ENCODE assay signal across 12 cellular contexts in genomic region chr14:61602733-61603077, GRCh38.
A peak's percentile ranks its signal among the peaks of the same experiment; 100 is the strongest.
DNase-seq lines count a peak whose midpoint lies in the region; ATAC-seq and TF ChIP-seq lines count a peak whose summit lies in the region.
"Had no signal": no experiment of that assay in that cellular context is flagged by ENCODE, and none has a peak within 500 bp of the region (broad histone marks: within the 10 kb centered on the region; RNA-seq: fewer than 3 reads in every experiment).

No MANE protein-coding gene starts in this region.

- peak overlapping the region; percentile 19 for H3K4me3 Mint-ChIP-seq in neural crest cell
- H3K4me3 Mint-ChIP-seq in CD4-positive, alpha-beta memory T cell = no peak overlapping the region
- H3K4me3 Mint-ChIP-seq in activated naive CD8-positive, alpha-beta T cell treated with anti-CD3 and anti-CD28 coated beads for 36 hours = no peak overlapping the region

- TF ChIP-seq CTCF in NB4 (IDR thresholded peaks at IDR 0.05; ENCODE audit: low read depth, low read length) (no peak), neural crest cell (conservative IDR thresholded peaks at IDR 0.05) (no peak)

- ATAC-seq in HG03354 (IDR thresholded peaks at IDR 0.05; ENCODE audit: poor library complexity, severe bottlenecking, unreplicated experiment) = no peak

- H3K36me3 Mint-ChIP-seq in neural crest cell (ENCODE audit: low read depth) = no peaks in the 10 kb centered on the region
- H3K36me3 Mint-ChIP-seq in CD4-positive, alpha-beta memory T cell = peaks cover 0 to 4% of the 10 kb centered on the region in 2 donors
- no peaks in the 10 kb centered on the region for H3K36me3 Mint-ChIP-seq in activated naive CD8-positive, alpha-beta T cell treated with anti-CD3 and anti-CD28 coated beads for 36 hours

- peak overlapping the region; percentile 46 for H3K27ac Mint-ChIP-seq in neural crest cell (ENCODE audit: unreplicated experiment)
- H3K27ac Mint-ChIP-seq in CD4-positive, alpha-beta memory T cell = no peak overlapping the region
- no peak overlapping the region for H3K27ac Mint-ChIP-seq in activated naive CD8-positive, alpha-beta T cell treated with anti-CD3 and anti-CD28 coated beads for 36 hours

- peak overlapping the region; percentile 47 for H3K4me3 ChIP-seq in NB4 (ENCODE audit: low read depth, low read length)
- H3K4me3 ChIP-seq in adipocyte (ENCODE audit: low read length) = no peak overlapping the region
- H3K4me3 ChIP-seq in CD4-positive, alpha-beta memory T cell (ENCODE audit: low read length in 2 of 2) = no peak overlapping the region
- H3K4me3 ChIP-seq: BLaER1 treated with 17β-estradiol and CSF1 and Interleukin-3, amounts not matched to agents 10 nM and 100 nM; MG63 had no signal

- peaks cover 19% of the 10 kb centered on the region for H3K27me3 Mint-ChIP-seq in neural crest cell (ENCODE audit: low read depth)
- no peaks in the 10 kb centered on the region for H3K27me3 Mint-ChIP-seq in CD4-positive, alpha-beta memory T cell
- H3K27me3 Mint-ChIP-seq in activated naive CD8-positive, alpha-beta T cell treated with anti-CD3 and anti-CD28 coated beads for 36 hours = no peaks in the 10 kb centered on the region

- H3K9ac ChIP-seq in adipocyte (ENCODE audit: low read length) = peak overlapping the region; percentile 27
- H3K9ac ChIP-seq: BLaER1 treated with 17β-estradiol and CSF1 and Interleukin-3, amounts not matched to agents 10 nM and 100 nM had no signal

- no peak overlapping the region for H3K27ac ChIP-seq in CD4-positive, alpha-beta memory T cell (ENCODE audit: low read depth, low read length)

- DNase-seq in COLO829 (ENCODE audit: low spot score) (peak; percentile 78), NB4 (ENCODE audit: low read depth) (peak; percentile 42), adipocyte (ENCODE audit: low read depth) (no peak), neural crest cell (ENCODE audit: low read depth, low spot score) (no peak), AG20443 (ENCODE audit: low spot score) (no peak)
- no peak for DNase-seq in CD4-positive, alpha-beta memory T cell
- no peak for DNase-seq in activated naive CD8-positive, alpha-beta T cell treated with anti-CD3 and anti-CD28 coated beads for 36 hours
- DNase-seq: activated T-cell treated with anti-CD3 and anti-CD28 coated beads for 4 hours; MG63; stimulated activated naive CD4-positive, alpha-beta T cell treated with Interleukin-2 at 50 U/mL for 16 hours had no signal

- no peak for TF ChIP-seq POLR2A in NB4 (IDR thresholded peaks at IDR 0.05; ENCODE audit: extremely low read depth, insufficient read length)

- H3K4me1 Mint-ChIP-seq in neural crest cell = peaks cover 44% of the 10 kb centered on the region
- H3K4me1 Mint-ChIP-seq in CD4-positive, alpha-beta memory T cell = peaks cover 8 to 16% (median 11%) of the 10 kb centered on the region in 4 donors
- H3K4me1 Mint-ChIP-seq in activated naive CD8-positive, alpha-beta T cell treated with anti-CD3 and anti-CD28 coated beads for 36 hours = peaks cover 21% of the 10 kb centered on the region

- no peaks in the 10 kb centered on the region for H3K9me3 ChIP-seq in adipocyte (ENCODE audit: control insufficient read depth, low read length)
- H3K9me3 ChIP-seq in CD4-positive, alpha-beta memory T cell (ENCODE audit: control insufficient read depth in 1 of 2, low read length in 2 of 2) = no peaks in the 10 kb centered on the region
- H3K9me3 ChIP-seq: MG63 had no signal

- peaks cover 32% of the 10 kb centered on the region for H3K4me1 ChIP-seq in adipocyte (ENCODE audit: control insufficient read depth, insufficient read depth, low read length)
- H3K4me1 ChIP-seq in CD4-positive, alpha-beta memory T cell (ENCODE audit: insufficient read depth, low read length) = peaks cover 10% of the 10 kb centered on the region

- CTCF ChIA-PET in CD4-positive, alpha-beta memory T cell (lab: Charles Lee; ENCODE audit: partially characterized antibody) = no interaction called here

- no peaks in the 10 kb centered on the region for H3K27me3 ChIP-seq in adipocyte (replicated peaks; ENCODE audit: control insufficient read depth, insufficient read depth, low read length)
- no peaks in the 10 kb centered on the region for H3K27me3 ChIP-seq in CD4-positive, alpha-beta memory T cell (ENCODE audit: insufficient read depth, low read length)
- H3K27me3 ChIP-seq: BLaER1 treated with 17β-estradiol and CSF1 and Interleukin-3, amounts not matched to agents 10 nM and 100 nM; MG63 had no signal

- H3K9me3 Mint-ChIP-seq in neural crest cell = no peaks in the 10 kb centered on the region
- H3K9me3 Mint-ChIP-seq in CD4-positive, alpha-beta memory T cell = peaks cover 0 to 1% (median 0%) of the 10 kb centered on the region in 8 donors
- H3K9me3 Mint-ChIP-seq in activated naive CD8-positive, alpha-beta T cell treated with anti-CD3 and anti-CD28 coated beads for 36 hours = no peaks in the 10 kb centered on the region

- POLR2A ChIA-PET in CD4-positive, alpha-beta memory T cell (lab: Charles Lee; ENCODE audit: partially characterized antibody) = interaction anchor here (1.0 kb wide), 1 partner anchor 99 kb away, joined by 3 read pairs; no protein-coding TSS in a partner anchor

- no peaks in the 10 kb centered on the region for H3K36me3 ChIP-seq in adipocyte (ENCODE audit: control insufficient read depth, insufficient read depth, low read length, severe bottlenecking)
- no peaks in the 10 kb centered on the region for H3K36me3 ChIP-seq in CD4-positive, alpha-beta memory T cell (ENCODE audit: insufficient read depth, low read length)
- H3K36me3 ChIP-seq: BLaER1 treated with 17β-estradiol and CSF1 and Interleukin-3, amounts not matched to agents 10 nM and 100 nM; MG63 had no signal

- intact Hi-C loops in CD4-positive, alpha-beta memory T cell (cut with micrococcal nuclease) = no loop called here

Comparison
In these comparisons a context has a peak if more than half of its experiments do, and no peak if none do; other contexts are left out.
1. DNase-seq: peak in COLO829 (single experiment) and NB4 (single experiment); none in adipocyte (single experiment), neural crest cell (single experiment), CD4-positive, alpha-beta memory T cell (0 of 5), activated naive CD8-positive, alpha-beta T cell treated with anti-CD3 and anti-CD28 coated beads for 36 hours (single experiment) and AG20443 (single experiment).